Comparison of ENCODE assay signal across 26 cellular contexts in genomic region chr3:124295358-124295757, GRCh38.
DNase-seq lines count a peak whose midpoint lies in the region; ATAC-seq and TF ChIP-seq lines count a peak whose summit lies in the region.
"Had no signal": no experiment of that assay in that cellular context is flagged by ENCODE, and none has a peak within 500 bp of the region (broad histone marks: within the 10 kb centered on the region; RNA-seq: fewer than 3 reads in every experiment).

No MANE protein-coding gene starts in this region.

- H3K4me1 Mint-ChIP-seq in activated T-cell treated with anti-CD3 and anti-CD28 coated beads, Interleukin-2, amount 50 U/mL, for 72 hours (ENCODE audit: low read depth): no peaks in the 10 kb centered on the region
- H3K4me1 Mint-ChIP-seq: CD14-positive monocyte; CD8-positive, alpha-beta memory T cell had no signal

- no peak overlapping the region for H3K4me2 ChIP-seq in SK-N-SH
- H3K4me2 ChIP-seq: PC-9 had no signal

- H3K9ac ChIP-seq in SK-N-SH: no peak overlapping the region

- H3K27me3 ChIP-seq in SK-N-SH (ENCODE audit: insufficient read depth): no peaks in the 10 kb centered on the region
- H3K27me3 ChIP-seq: SJSA1 had no signal

- H3K79me2 ChIP-seq in SK-N-SH (ENCODE audit: insufficient read depth): no peaks in the 10 kb centered on the region

- TF ChIP-seq RAD21 in SK-N-SH (IDR thresholded peaks at IDR 0.05; ENCODE audit: low read length): no peak

- no peaks in the 10 kb centered on the region for H3K9me3 ChIP-seq in SK-N-SH
- H3K9me3 ChIP-seq: SJSA1 had no signal

- peaks cover 19% of the 10 kb centered on the region for H3K27me3 Mint-ChIP-seq in activated T-cell treated with anti-CD3 and anti-CD28 coated beads, Interleukin-2, amount 50 U/mL, for 72 hours (ENCODE audit: low read depth)

- DNase-seq in SK-N-SH: no peak
- peak; percentile 54 for DNase-seq in NCI-H69 (lab: John Stamatoyannopoulos, UW)
- peak; percentile 31 for DNase-seq in glomerular visceral epithelial cell (ENCODE audit: extremely low spot score)
- no peak for DNase-seq in activated T-cell treated with anti-CD3 and anti-CD28 coated beads, Interleukin-2, amount 50 U/mL, for 72 hours
- DNase-seq in amygdala (lab: John Stamatoyannopoulos, UW): no peak
- DNase-seq: CD8-positive, alpha-beta memory T cell; DMS 273 treated with DMSO at 0.1 percent for 48 hours; DND-41; Karpas-422; NCI-H1092 treated with DMSO at 0.1 percent for 48 hours; NCI-H1436; NCI-H2029; NCI-H345; NCI-H510A treated with DMSO at 0.1 percent for 48 hours; NCI-H748 treated with DMSO at 0.1 percent for 48 hours; NK-92 treated with Interleukin-12 subunit alpha and Interleukin-12 subunit beta, amount 100 ng/mL, for 24 hours; PC-9; Right ventricle myocardium superior; RPMI8226; T-helper 1 cell had no signal

- no peaks in the 10 kb centered on the region for H3F3A ChIP-seq in SK-N-SH (replicated peaks; ENCODE audit: insufficient read depth)

- peak in 1 of 2 experiments; percentile 26; a peak in 1 of 4 replicates for TF ChIP-seq EP300 in SK-N-SH (IDR thresholded peaks at IDR 0.05; ENCODE audit: borderline replicate concordance in 1 of 2, low read depth in 1 of 2, low read length in 1 of 2)

- peak overlapping the region in 1 of 2 experiments; percentile 98; a peak in 2 of 4 replicates for H3K27ac ChIP-seq in SK-N-SH (ENCODE audit: low read depth in 2 of 2, low read length in 1 of 2)
- H3K27ac ChIP-seq: PC-9, SJSA1 had no signal

- ATAC-seq in SK-N-SH treated with all-trans-retinoic acid at 6 μM for 48 hours: no peak
- no peak for ATAC-seq in activated T-cell treated with anti-CD3 and anti-CD28 coated beads, Interleukin-2, amount 50 U/mL, for 72 hours (replicated peaks in 1 of 2)
- no peak for ATAC-seq in HG03565 (IDR thresholded peaks at IDR 0.05; ENCODE audit: unreplicated experiment)
- ATAC-seq: HCT116, HepG2 had no signal

- H3K4me1 ChIP-seq in SK-N-SH (ENCODE audit: control insufficient read depth in 1 of 2, insufficient read depth in 2 of 2, low read depth in 1 of 2, low read length in 1 of 2): peaks cover 15 to 69% of the 10 kb centered on the region in 2 experiments

- TF ChIP-seq CTCF in SK-N-SH (IDR thresholded peaks at IDR 0.05): no peak

- POLR2A ChIA-PET in SK-N-SH (lab: Yijun Ruan, JAX): no interaction called here

- H3K4me3 ChIP-seq in SK-N-SH (ENCODE audit: low read depth in 2 of 2, low read length in 1 of 2): no peak overlapping the region
- H3K4me3 ChIP-seq: PC-9, SJSA1 had no signal

- 84% methylated on average over 3 of the region's 3 CpGs for WGBS in SK-N-SH (ENCODE audit: low lambda C conversion rate)

- no peak overlapping the region for H3K4me3 Mint-ChIP-seq in activated T-cell treated with anti-CD3 and anti-CD28 coated beads, Interleukin-2, amount 50 U/mL, for 72 hours
- H3K4me3 Mint-ChIP-seq: CD14-positive monocyte; CD8-positive, alpha-beta memory T cell had no signal

- peaks cover 0 to 1% of the 10 kb centered on the region in 2 donors for H3K9me3 Mint-ChIP-seq in activated T-cell treated with anti-CD3 and anti-CD28 coated beads, Interleukin-2, amount 50 U/mL, for 72 hours

- H3K27ac Mint-ChIP-seq in activated T-cell treated with anti-CD3 and anti-CD28 coated beads, Interleukin-2, amount 50 U/mL, for 72 hours: no peak overlapping the region
- H3K27ac Mint-ChIP-seq: CD14-positive monocyte; CD8-positive, alpha-beta memory T cell had no signal

- no peak overlapping the region for H2AFZ ChIP-seq in SK-N-SH (ENCODE audit: low read depth)
- H2AFZ ChIP-seq: PC-9 had no signal

- H4K20me1 ChIP-seq in SK-N-SH (ENCODE audit: insufficient read depth): no peaks in the 10 kb centered on the region

- CTCF ChIA-PET in SK-N-SH (lab: Yijun Ruan, JAX): interaction anchor here (2.1 to 2.9 kb wide), 3 partner anchors 11 to 57 kb away, joined by 4 to 17 read pairs (median 6); no protein-coding TSS in a partner anchor

- no peaks in the 10 kb centered on the region for H3K36me3 Mint-ChIP-seq in activated T-cell treated with anti-CD3 and anti-CD28 coated beads, Interleukin-2, amount 50 U/mL, for 72 hours (ENCODE audit: insufficient read depth in 2 of 2)
- H3K36me3 Mint-ChIP-seq: CD14-positive monocyte had no signal

- peaks cover 0 to 5% of the 10 kb centered on the region in 2 experiments for H3K36me3 ChIP-seq in SK-N-SH (replicated peaks in 1 of 2; ENCODE audit: control insufficient read depth in 1 of 2, insufficient read depth in 2 of 2, low read length in 1 of 2)
- H3K36me3 ChIP-seq: SJSA1 had no signal

- H3K9me2 ChIP-seq in SK-N-SH: no peaks in the 10 kb centered on the region

TF ChIP-seq in SK-N-SH treated with all-trans-retinoic acid at 6 μM for 48 hours, 23 proteins besides CTCF, POLR2A, EP300 and RAD21:
- TF ChIP-seq OSR1 (CRISPR knock-in tag; IDR thresholded peaks at IDR 0.05): no peak
- TF ChIP-seq TSHZ2 (CRISPR knock-in tag; IDR thresholded peaks at IDR 0.05): peak; percentile 53; the same call in 1 of the 2 replicates
TF ChIP-seq in SK-N-SH treated with all-trans-retinoic acid at 6 μM for 48 hours: peak in this region for 1.

TF ChIP-seq in SK-N-SH, 30 proteins besides CTCF, POLR2A, EP300 and RAD21 (continues in another document):
- no peak for TF ChIP-seq CHD2 (IDR thresholded peaks at IDR 0.05; ENCODE audit: low read length, partially characterized antibody)
- no peak for TF ChIP-seq MEF2A (IDR thresholded peaks at IDR 0.05; ENCODE audit: borderline replicate concordance, low read depth)
- TF ChIP-seq JUND (IDR thresholded peaks at IDR 0.05): no peak
- TF ChIP-seq IRF3 (IDR thresholded peaks at IDR 0.05; ENCODE audit: low read depth, low read length): no peak
- no peak for TF ChIP-seq SIN3A (IDR thresholded peaks at IDR 0.05; ENCODE audit: borderline replicate concordance, low read depth, low read length)
- TF ChIP-seq, protein P1, sequence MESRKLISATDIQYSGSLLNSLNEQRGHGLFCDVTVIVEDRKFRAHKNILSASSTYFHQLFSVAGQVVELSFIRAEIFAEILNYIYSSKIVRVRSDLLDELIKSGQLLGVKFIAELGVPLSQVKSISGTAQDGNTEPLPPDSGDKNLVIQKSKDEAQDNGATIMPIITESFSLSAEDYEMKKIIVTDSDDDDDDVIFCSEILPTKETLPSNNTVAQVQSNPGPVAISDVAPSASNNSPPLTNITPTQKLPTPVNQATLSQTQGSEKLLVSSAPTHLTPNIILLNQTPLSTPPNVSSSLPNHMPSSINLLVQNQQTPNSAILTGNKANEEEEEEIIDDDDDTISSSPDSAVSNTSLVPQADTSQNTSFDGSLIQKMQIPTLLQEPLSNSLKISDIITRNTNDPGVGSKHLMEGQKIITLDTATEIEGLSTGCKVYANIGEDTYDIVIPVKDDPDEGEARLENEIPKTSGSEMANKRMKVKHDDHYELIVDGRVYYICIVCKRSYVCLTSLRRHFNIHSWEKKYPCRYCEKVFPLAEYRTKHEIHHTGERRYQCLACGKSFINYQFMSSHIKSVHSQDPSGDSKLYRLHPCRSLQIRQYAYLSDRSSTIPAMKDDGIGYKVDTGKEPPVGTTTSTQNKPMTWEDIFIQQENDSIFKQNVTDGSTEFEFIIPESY (IDR thresholded peaks at IDR 0.05; ENCODE audit: borderline replicate concordance, low read depth): no peak
- no peak for TF ChIP-seq REST (IDR thresholded peaks at IDR 0.05; ENCODE audit: low read depth, low read length)
- no peak for TF ChIP-seq YY1 (IDR thresholded peaks at IDR 0.05; ENCODE audit: low read depth)
- TF ChIP-seq POLR2AphosphoS5 (IDR thresholded peaks at IDR 0.05; ENCODE audit: low read depth, low read length): no peak
- TF ChIP-seq FOSL2 (IDR thresholded peaks at IDR 0.05; ENCODE audit: borderline replicate concordance, low read depth): no peak
- TF ChIP-seq, protein P2, sequence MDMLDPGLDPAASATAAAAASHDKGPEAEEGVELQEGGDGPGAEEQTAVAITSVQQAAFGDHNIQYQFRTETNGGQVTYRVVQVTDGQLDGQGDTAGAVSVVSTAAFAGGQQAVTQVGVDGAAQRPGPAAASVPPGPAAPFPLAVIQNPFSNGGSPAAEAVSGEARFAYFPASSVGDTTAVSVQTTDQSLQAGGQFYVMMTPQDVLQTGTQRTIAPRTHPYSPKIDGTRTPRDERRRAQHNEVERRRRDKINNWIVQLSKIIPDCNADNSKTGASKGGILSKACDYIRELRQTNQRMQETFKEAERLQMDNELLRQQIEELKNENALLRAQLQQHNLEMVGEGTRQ (IDR thresholded peaks at IDR 0.05; ENCODE audit: borderline replicate concordance, low read depth, low read length): no peak
- TF ChIP-seq ELF1 (IDR thresholded peaks at IDR 0.05): no peak

Comparison
In these comparisons a context has a peak if more than half of its experiments do, and no peak if none do; other contexts are left out.
1. DNase-seq: peak in NCI-H69 (single experiment) and glomerular visceral epithelial cell (single experiment); none in SK-N-SH (single experiment), activated T-cell treated with anti-CD3 and anti-CD28 coated beads, Interleukin-2, amount 50 U/mL, for 72 hours (0 of 2) and amygdala (0 of 56).